Comparison of ENCODE assay signal across 8 cellular contexts in genomic region chr15:89912145-89912673, GRCh38. TPM values are rescaled to one million over a fixed set of nuclear protein-coding genes. Genes with fewer than 3 reads are reported as not detected.
DNase-seq lines count a peak whose midpoint lies in the region; TF ChIP-seq lines count a peak whose summit lies in the region.

No MANE protein-coding gene starts in this region.

- H2AFZ ChIP-seq in neuron (ENCODE audit: low read depth, low read length), result peak overlapping the region; percentile 100

- H3K27me3 ChIP-seq in BJ (ENCODE audit: control insufficient read depth, insufficient read depth, low read length), result no peaks in the 10 kb centered on the region
- H3K27me3 ChIP-seq in SJSA1 (replicated peaks), result no peaks in the 10 kb centered on the region
- no peaks in the 10 kb centered on the region for H3K27me3 ChIP-seq in neuron (ENCODE audit: insufficient read depth, low read length)

- peaks cover 11% of the 10 kb centered on the region for H3K4me1 ChIP-seq in SJSA1 (replicated peaks)
- H3K4me1 ChIP-seq in neuron (ENCODE audit: insufficient read depth, low read length), result peaks cover 11% of the 10 kb centered on the region

- peaks cover 4% of the 10 kb centered on the region; the same call in 1 of the 2 replicates for H3K36me3 ChIP-seq in BJ (ENCODE audit: control insufficient read depth, insufficient read depth, low read length)
- H3K36me3 ChIP-seq in SJSA1, result peaks cover 4% of the 10 kb centered on the region; the same call in 1 of the 2 replicates
- peaks cover 18% of the 10 kb centered on the region for H3K36me3 ChIP-seq in neuron (ENCODE audit: insufficient read depth, low read length)

- no peak overlapping the region for H3K27ac ChIP-seq in SJSA1

- POLR2A ChIA-PET in BJ (lab: Charles Lee), result interaction anchor here (0.6 kb wide), 2 partner anchors 18 to 92 kb away, joined by 3 to 4 read pairs; partner anchors contain the start of gene AP3S2

- no peak for DNase-seq in BJ (ENCODE audit: low read depth)
- DNase-seq in SJSA1 (ENCODE audit: low read depth in 1 of 2, low spot score in 2 of 2), result peak in 1 of 2 experiments; percentile 42
- DNase-seq in foreskin melanocyte, result peak; percentile 33
- DNase-seq in T-helper 1 cell, result no peak
- no peak for DNase-seq in OCI-M2 (lab: John Stamatoyannopoulos, UW; ENCODE audit: unreplicated experiment)
- DNase-seq in SHP77 treated with DMSO at 0.1 percent for 48 hours (lab: John Stamatoyannopoulos, UW), result no peak
- no peak for DNase-seq in activated naive CD4-positive, alpha-beta T cell (lab: John Stamatoyannopoulos, UW)

- TF ChIP-seq CTCF in BJ (IDR thresholded peaks at IDR 0.05; ENCODE audit: insufficient read depth, low read depth, low read length), result no peak

- H3K9me3 ChIP-seq in SJSA1 (replicated peaks) (no peaks in the 10 kb centered on the region), neuron (ENCODE audit: low read length) (no peaks in the 10 kb centered on the region)

- CTCF ChIA-PET in BJ (lab: Yijun Ruan, JAX), result interaction anchor here (0.5 to 2.4 kb wide), 6 partner anchors 9 to 169 kb away, joined by 3 to 11 read pairs (median 4); no protein-coding TSS in a partner anchor

- H3K4me3 ChIP-seq in BJ (ENCODE audit: low read depth, low read length) (peak overlapping the region; percentile 77), SJSA1 (peak overlapping the region; percentile 52), neuron (ENCODE audit: low read length) (peak overlapping the region; percentile 67)

RNA-seq across cellular contexts. Expression of gene ARPIN, which starts 0.5 kb away (rescaled TPM):
- 10.0 and 11.2 TPM in 2 replicates for polyA plus RNA-seq in BJ (2011; rRNA removed)
- 5.7 and 5.8 TPM in 2 replicates for polyA minus RNA-seq in BJ (2011; rRNA and poly(A)+ RNA removed)
- total RNA-seq in SJSA1 (2014; rRNA removed; shearing (Covaris generic)), result 4.0 and 8.2 TPM in 2 replicates

RNA-seq across cellular contexts. Expression of gene AP3S2, which starts 18.4 kb away (rescaled TPM):
- 23.5 and 37.2 TPM in 2 replicates for polyA plus RNA-seq in BJ (2011; rRNA removed)
- 27.8 and 34.7 TPM in 2 replicates for polyA minus RNA-seq in BJ (2011; rRNA and poly(A)+ RNA removed)
- 59.2 and 65.7 TPM in 2 replicates for total RNA-seq in SJSA1 (2014; rRNA removed; shearing (Covaris generic))
